ENCODE assay signal across 8 cellular contexts in the genomic region with DNA sequence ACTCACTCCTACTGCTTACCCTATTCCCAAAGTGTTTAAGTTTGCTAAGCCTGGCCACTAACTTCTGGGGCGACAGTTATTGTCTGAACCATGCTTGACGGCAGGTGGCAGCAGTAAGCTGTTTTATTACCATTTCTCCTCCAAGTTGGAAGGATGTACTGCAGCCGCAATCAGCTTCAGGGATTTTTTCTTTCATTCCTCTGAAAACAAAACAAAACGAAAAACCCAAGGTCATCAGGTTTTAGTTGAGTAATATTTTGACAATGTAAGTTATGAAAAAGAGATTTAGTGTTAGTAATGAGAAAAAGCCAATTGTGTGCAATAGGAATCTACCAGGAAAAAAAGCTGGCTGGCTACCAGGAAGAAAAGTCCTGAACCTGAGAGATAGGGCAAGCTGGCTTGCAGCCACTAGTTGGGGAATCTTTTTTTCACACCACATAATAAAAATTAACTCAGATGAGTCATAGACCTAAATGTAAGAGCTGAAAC. TPM values are rescaled to one million over a fixed set of nuclear protein-coding genes. Genes with fewer than 3 reads are reported as not detected.
DNase-seq lines count a peak whose midpoint lies in the region; ATAC-seq, FAIRE-seq and TF ChIP-seq lines count a peak whose summit lies in the region.

No MANE protein-coding gene starts in this region.

- no peaks in the 10 kb centered on the region for H3F3A ChIP-seq in DOHH2 (ENCODE audit: control insufficient read depth, insufficient read depth)

- H3K27me3 ChIP-seq in DOHH2 (ENCODE audit: control insufficient read depth, low read length): no peaks in the 10 kb centered on the region
- H3K27me3 ChIP-seq in RWPE2 (ENCODE audit: insufficient read depth, poor library complexity, severe bottlenecking): no peaks in the 10 kb centered on the region
- peaks cover 4% of the 10 kb centered on the region for H3K27me3 ChIP-seq in adipocyte (replicated peaks; ENCODE audit: control insufficient read depth, insufficient read depth, low read length)
- peaks cover 0 to 36% (median 0%) of the 10 kb centered on the region in 7 donors for H3K27me3 ChIP-seq in heart right ventricle

- TF ChIP-seq CTCF in DOHH2 (IDR thresholded peaks at IDR 0.05; ENCODE audit: low read depth, low read length, poor library complexity, severe bottlenecking): peak; percentile 64
- peak; percentile 68 for TF ChIP-seq CTCF in RWPE2 (IDR thresholded peaks at IDR 0.05; ENCODE audit: poor library complexity, severe bottlenecking)
- peak in 8 of 9 donors; percentile 6 to 73 (median 64) for TF ChIP-seq CTCF in heart right ventricle (IDR thresholded peaks at IDR 0.05)

- no peaks in the 10 kb centered on the region for H3K9me2 ChIP-seq in DOHH2 (replicated peaks; ENCODE audit: control insufficient read depth, low read length)

- H3K9me3 ChIP-seq in DOHH2 (ENCODE audit: control insufficient read depth, insufficient read depth, low read length) (no peaks in the 10 kb centered on the region), RWPE2 (ENCODE audit: severe bottlenecking) (no peaks in the 10 kb centered on the region), adipocyte (ENCODE audit: control insufficient read depth, low read length) (peaks cover 4% of the 10 kb centered on the region), heart right ventricle (peaks cover 0 to under 1% (median 0%) of the 10 kb centered on the region in 11 donors)

- H3K4me1 ChIP-seq in DOHH2 (ENCODE audit: control insufficient read depth, low read length): no peaks in the 10 kb centered on the region
- no peaks in the 10 kb centered on the region for H3K4me1 ChIP-seq in RWPE2 (ENCODE audit: insufficient read depth, poor library complexity, severe bottlenecking)
- peaks cover 9% of the 10 kb centered on the region for H3K4me1 ChIP-seq in adipocyte (ENCODE audit: control insufficient read depth, insufficient read depth, low read length)
- peaks cover 0 to 4% (median 0%) of the 10 kb centered on the region in 9 donors for H3K4me1 ChIP-seq in heart right ventricle

- no peak overlapping the region for H3K4me2 ChIP-seq in DOHH2 (ENCODE audit: low read length)

- H3K79me2 ChIP-seq in DOHH2 (ENCODE audit: control insufficient read depth, low read length): no peaks in the 10 kb centered on the region

- WGBS in heart right ventricle, 2 donors: 0% methylated on average over 4 of the region's 4 CpGs

- peak overlapping the region; percentile 22 for H3K9ac ChIP-seq in adipocyte (ENCODE audit: low read length)

- DNase-seq in HK-2 (ENCODE audit: unreplicated experiment): peak; percentile 51
- no peak for DNase-seq in RWPE2 (ENCODE audit: low spot score)
- peak; percentile 88 for DNase-seq in adipocyte (ENCODE audit: low read depth)
- peak; percentile 34 to 37 for DNase-seq in heart right ventricle
- peak; percentile 57 for DNase-seq in retina
- no peak for DNase-seq in HTR-8/SVneo (ENCODE audit: insufficient read length, low spot score)

- no peaks in the 10 kb centered on the region for H4K20me1 ChIP-seq in DOHH2 (ENCODE audit: control insufficient read depth, insufficient read depth, low read depth, low read length)

- intact Hi-C loops in heart right ventricle (cut with DNase I): loop anchor here in 6 of 10 donors (1.0 to 10.0 kb wide), 3 partner anchors 95 to 292 kb away; no protein-coding TSS in a partner anchor

- H3K27ac ChIP-seq in DOHH2 (ENCODE audit: low read depth, low read length): no peak overlapping the region
- H3K27ac ChIP-seq in RWPE2 (ENCODE audit: poor library complexity, severe bottlenecking): no peak overlapping the region
- no peak overlapping the region for H3K27ac ChIP-seq in heart right ventricle

- no peak for FAIRE-seq in HTR-8/SVneo (lab: Jason Lieb, UNC)

- peak; percentile 94 for ATAC-seq in GM21390 (IDR thresholded peaks at IDR 0.05; ENCODE audit: unreplicated experiment)
- peak; percentile 87 for ATAC-seq in RWPE2 (ENCODE audit: low read depth)
- peak in 7 of 8 donors; percentile 56 to 80 (median 76) for ATAC-seq in heart right ventricle

- H3K36me3 ChIP-seq in DOHH2 (ENCODE audit: control insufficient read depth, low read length) (no peaks in the 10 kb centered on the region), RWPE2 (ENCODE audit: low read depth) (no peaks in the 10 kb centered on the region), adipocyte (ENCODE audit: control insufficient read depth, insufficient read depth, low read length, severe bottlenecking) (no peaks in the 10 kb centered on the region), heart right ventricle (no peaks in the 10 kb centered on the region)

- H3K4me3 ChIP-seq in DOHH2 (ENCODE audit: low read length) (no peak overlapping the region), RWPE2 (ENCODE audit: severe bottlenecking) (no peak overlapping the region), adipocyte (ENCODE audit: low read length) (no peak overlapping the region), heart right ventricle (no peak overlapping the region)

RNA-seq across cellular contexts. Expression of gene RAB9B, which starts 13.2 kb away (rescaled TPM):
- total RNA-seq in heart right ventricle: 10 to 100 TPM; 17.5 to 42.4 (median 34.4) TPM
- 1 to 10 TPM; 4.4 to 5.6 TPM for polyA plus RNA-seq in heart right ventricle

Comparison
In these comparisons a context has a peak if more than half of its experiments do, and no peak if none do; other contexts are left out.
1. DNase-seq: peak in HK-2 (single experiment), adipocyte (single experiment), heart right ventricle (2 of 2) and retina (single experiment); none in RWPE2 (single experiment) and HTR-8/SVneo (single experiment).
2. Peak in every context shown above with its lines, with median percentiles within 50 percentile points of each other: CTCF ChIP-seq and ATAC-seq.